11 cellular contexts compared by ENCODE assay signal in genomic region chr10:58157076-58157766, GRCh38.
A peak's percentile ranks its signal among the peaks of the same experiment; 100 is the strongest.
DNase-seq lines count a peak whose midpoint lies in the region; ATAC-seq and TF ChIP-seq lines count a peak whose summit lies in the region.
"Had no signal": no experiment of that assay in that cellular context is flagged by ENCODE, and none has a peak within 500 bp of the region (broad histone marks: within the 10 kb centered on the region; RNA-seq: fewer than 3 reads in every experiment).

No MANE protein-coding gene starts in this region.

- H3K9ac ChIP-seq in adipocyte (ENCODE audit: low read length) = no peak overlapping the region

- H3K27me3 Mint-ChIP-seq in Calu3 (ENCODE audit: unreplicated experiment) = no peaks in the 10 kb centered on the region

- no peak for ATAC-seq in HG02610 (IDR thresholded peaks at IDR 0.05; ENCODE audit: unreplicated experiment)
- ATAC-seq: body of pancreas had no signal

- H3K36me3 Mint-ChIP-seq in Calu3 (ENCODE audit: insufficient read depth, unreplicated experiment) = no peaks in the 10 kb centered on the region

- in situ Hi-C loops in HAP-1 (cut with MboI; ENCODE audit: low sequenced_read_pairs) = no loop called here

- DNase-seq in Calu3 (peak; percentile 81), LoVo (ENCODE audit: low spot score) (peak; percentile 22), adipocyte (ENCODE audit: low read depth) (peak; percentile 95), kidney glomerular epithelial cell (lab: John Stamatoyannopoulos, UW) (peak; percentile 81), NCI-H69 (lab: John Stamatoyannopoulos, UW) (no peak), HAP-1 (ENCODE audit: low spot score in 2 of 2) (no peak)
- DNase-seq in effector CD8-positive, alpha-beta T cell (lab: John Stamatoyannopoulos, UW) = no peak
- DNase-seq: activated CD4-positive, alpha-beta memory T cell treated with anti-CD3 and anti-CD28 coated beads, Interleukin-2, amount 10 ng/mL, durations not matched to agents 7 days and 5 days; kidney had no signal

- no peaks in the 10 kb centered on the region for H3K9me3 Mint-ChIP-seq in Calu3 (ENCODE audit: low read depth, unreplicated experiment)
- H3K9me3 Mint-ChIP-seq: activated CD4-positive, alpha-beta memory T cell treated with anti-CD3 and anti-CD28 coated beads, Interleukin-2, amount 10 ng/mL, durations not matched to agents 7 days and 5 days had no signal

- no TSS peak for BruUV-seq in Calu3 (replicated peaks; lab: Mats Ljungman, UMichigan)

- no peak overlapping the region for H3K27ac Mint-ChIP-seq in Calu3 (ENCODE audit: unreplicated experiment)
- H3K27ac Mint-ChIP-seq: activated CD4-positive, alpha-beta memory T cell treated with anti-CD3 and anti-CD28 coated beads, Interleukin-2, amount 10 ng/mL, durations not matched to agents 7 days and 5 days had no signal

- TF ChIP-seq CTCF in Calu3 (IDR thresholded peaks at IDR 0.05; ENCODE audit: unreplicated experiment) = no peak

- no peak overlapping the region for H3K4me3 Mint-ChIP-seq in Calu3 (ENCODE audit: low read depth, unreplicated experiment)
- H3K4me3 Mint-ChIP-seq: activated CD4-positive, alpha-beta memory T cell treated with anti-CD3 and anti-CD28 coated beads, Interleukin-2, amount 10 ng/mL, durations not matched to agents 7 days and 5 days had no signal

- peaks cover 10% of the 10 kb centered on the region for H3K4me1 Mint-ChIP-seq in Calu3 (ENCODE audit: low read depth, unreplicated experiment)
- H3K4me1 Mint-ChIP-seq: activated CD4-positive, alpha-beta memory T cell treated with anti-CD3 and anti-CD28 coated beads, Interleukin-2, amount 10 ng/mL, durations not matched to agents 7 days and 5 days had no signal

- intact Hi-C loops in Calu3 (cut with micrococcal nuclease; ENCODE audit: unreplicated experiment) = no loop called here

- CTCF ChIA-PET in Calu3 (lab: Charles Lee) = interaction anchor here (1.0 to 1.8 kb wide), 5 partner anchors 8 to 134 kb away, joined by 3 to 7 read pairs (median 3); no protein-coding TSS in a partner anchor

- H3K27me3 ChIP-seq in adipocyte (replicated peaks; ENCODE audit: control insufficient read depth, insufficient read depth, low read length) (peaks cover 22% of the 10 kb centered on the region), HAP-1 (ENCODE audit: low read depth) (peaks cover 2% of the 10 kb centered on the region; the same call in 1 of the 2 replicates)
- H3K27me3 ChIP-seq: body of pancreas had no signal

- H3K4me1 ChIP-seq in adipocyte (ENCODE audit: control insufficient read depth, insufficient read depth, low read length) (peaks cover 10% of the 10 kb centered on the region), HAP-1 (peaks cover 8% of the 10 kb centered on the region)
- H3K4me1 ChIP-seq: body of pancreas had no signal

- H3K4me3 ChIP-seq in adipocyte (ENCODE audit: low read length) (no peak overlapping the region), HAP-1 (no peak overlapping the region)
- H3K4me3 ChIP-seq: body of pancreas had no signal

- no peaks in the 10 kb centered on the region for H3K9me3 ChIP-seq in adipocyte (ENCODE audit: control insufficient read depth, low read length)
- H3K9me3 ChIP-seq in HAP-1 = no peaks in the 10 kb centered on the region
- H3K9me3 ChIP-seq: body of pancreas had no signal

- H3K36me3 ChIP-seq in adipocyte (ENCODE audit: control insufficient read depth, insufficient read depth, low read length, severe bottlenecking) (no peaks in the 10 kb centered on the region), HAP-1 (replicated peaks) (no peaks in the 10 kb centered on the region)

Comparison
In these comparisons a context has a peak if more than half of its experiments do, and no peak if none do; other contexts are left out.
1. DNase-seq: peak in Calu3 (single experiment), LoVo (single experiment), adipocyte (single experiment) and kidney glomerular epithelial cell (single experiment); none in effector CD8-positive, alpha-beta T cell (single experiment), NCI-H69 (single experiment) and HAP-1 (0 of 2).